Comparison of ENCODE assay signal across 19 cellular contexts in the genomic region with DNA sequence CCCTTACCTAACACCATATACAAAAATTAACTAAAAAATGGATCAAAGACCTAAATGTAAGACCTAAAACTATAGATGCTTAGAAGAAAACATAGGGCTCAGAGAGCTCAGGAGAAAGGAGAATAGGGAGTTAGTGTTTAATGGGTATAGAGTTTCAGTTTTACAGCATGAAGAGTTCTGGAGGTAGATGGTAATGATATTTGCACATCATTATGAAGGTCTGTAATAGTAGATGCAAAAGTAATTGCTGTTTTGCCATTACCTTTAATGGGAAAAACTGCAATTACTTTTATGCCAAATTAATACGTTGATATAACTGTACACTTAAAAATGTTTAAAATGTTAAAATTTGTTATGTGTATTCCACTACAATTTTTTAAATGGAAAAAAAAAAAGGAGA.
"Had no signal": no experiment of that assay in that cellular context is flagged by ENCODE, and none has a peak within 500 bp of the region (broad histone marks: within the 10 kb centered on the region; RNA-seq: fewer than 3 reads in every experiment).

No MANE protein-coding gene starts in this region.

- DNase-seq: activated B cell treated with CpG ODN at 0.5 μM for 24 hours; activated CD4-positive, alpha-beta T cell treated with anti-CD3 and anti-CD28 coated beads for 36 hours; activated CD8-positive, alpha-beta memory T cell treated with anti-CD3 and anti-CD28 coated beads, Interleukin-2, amount 10 ng/mL, durations not matched to agents 7 days and 5 days; activated CD8-positive, alpha-beta T cell treated with anti-CD3 and anti-CD28 coated beads, Interleukin-2, amount 10 ng/mL, durations not matched to agents 7 days and 5 days; activated naive CD8-positive, alpha-beta T cell treated with anti-CD3 and anti-CD28 coated beads, Interleukin-2, amount 50 U/mL, for 24 hours; activated T-cell treated with anti-CD3 and anti-CD28 coated beads, Interleukin-2, amount 50 U/mL, for 48 hours; central memory CD4-positive, alpha-beta T cell; endodermal cell; foreskin fibroblast; hippocampal formation; left cardiac atrium; left ventricle myocardium superior; stimulated activated CD4-positive, alpha-beta T cell treated with anti-CD3 and anti-CD28 coated beads, Interleukin-12 subunit alpha, Interleukin-12 subunit beta, amount 100 ng/mL, for 4 hours; stimulated activated CD4-positive, alpha-beta T cell treated with anti-CD3 and anti-CD28 coated beads, Interleukin-4, amount 100 ng/mL, for 1 hour; stimulated activated naive CD8-positive, alpha-beta T cell treated with anti-CD3 and anti-CD28 coated beads, Interleukin-15, Interleukin-2, amounts not matched to agents 100 U/mL and 50 U/mL, for 24 hours; trophoblast cell; uterus had no signal

- ATAC-seq: activated CD4-positive, alpha-beta T cell treated with anti-CD3 and anti-CD28 coated beads for 36 hours; activated CD8-positive, alpha-beta memory T cell treated with anti-CD3 and anti-CD28 coated beads, Interleukin-2, amount 10 ng/mL, durations not matched to agents 7 days and 5 days; activated CD8-positive, alpha-beta T cell treated with anti-CD3 and anti-CD28 coated beads, Interleukin-2, amount 10 ng/mL, durations not matched to agents 7 days and 5 days; activated naive CD8-positive, alpha-beta T cell treated with anti-CD3 and anti-CD28 coated beads, Interleukin-2, amount 50 U/mL, for 24 hours; esophagus mucosa; left cardiac atrium; left ventricle myocardium superior; sciatic nerve; stimulated activated naive CD8-positive, alpha-beta T cell treated with anti-CD3 and anti-CD28 coated beads, Interleukin-15, Interleukin-2, amounts not matched to agents 100 U/mL and 50 U/mL, for 24 hours had no signal
